8 cellular contexts compared by ENCODE assay signal in genomic region chr22:24629069-24629468, GRCh38. TPM values are rescaled to one million over a fixed set of nuclear protein-coding genes. Genes with fewer than 3 reads are reported as not detected.
DNase-seq lines count a peak whose midpoint lies in the region; ATAC-seq and TF ChIP-seq lines count a peak whose summit lies in the region.
"Not testable (repeated sequence)": the region's sequence is repeated elsewhere in the genome, so short reads cannot be mapped to it uniquely, and the experiment has no call there.

No MANE protein-coding gene starts in this region.

- POLR2A ChIA-PET in BJ (lab: Charles Lee) = not testable (repeated sequence)

- not testable (repeated sequence) for H3K36me3 ChIP-seq in BJ (ENCODE audit: control insufficient read depth, insufficient read depth, low read length); body of pancreas (replicated peaks in 1 of 2; ENCODE audit: insufficient read depth in 1 of 2, low read depth in 2 of 2); suprapubic skin

- CTCF ChIA-PET in BJ (lab: Yijun Ruan, JAX) = interaction anchor here (0.6 kb wide), 1 partner anchor 12 kb away, joined by 4 read pairs; no protein-coding TSS in a partner anchor

- not testable (repeated sequence) for H3K4me3 ChIP-seq in BJ (ENCODE audit: low read depth, low read length); GM12875 (ENCODE audit: low read depth, low read length); NB4 (ENCODE audit: low read depth, low read length); WI38 (ENCODE audit: low read depth, low read length); body of pancreas; foreskin fibroblast (ENCODE audit: low read depth in 1 of 2, low read length in 2 of 2); suprapubic skin

- H3K4me1 ChIP-seq in body of pancreas (peaks cover 20% of the 10 kb centered on the region), suprapubic skin (peaks cover 11% of the 10 kb centered on the region)

- not testable (repeated sequence) for H3K27me3 ChIP-seq in BJ (ENCODE audit: control insufficient read depth, insufficient read depth, low read length); body of pancreas; suprapubic skin

- DNase-seq in BJ (ENCODE audit: low read depth); suprapubic skin (ENCODE audit: low spot score in 2 of 2): not testable (repeated sequence)
- DNase-seq in NB4 (ENCODE audit: low read depth) (peak; percentile 45), body of pancreas (peak in 3 of 4 donors; percentile 14 to 26 (median 23)), foreskin fibroblast (peak in 1 of 2 donors; percentile 18), myocyte (ENCODE audit: low read depth) (peak; percentile 22)

- TF ChIP-seq CTCF in BJ (IDR thresholded peaks at IDR 0.05; ENCODE audit: insufficient read depth, low read depth, low read length) = peak; percentile 42
- peak; percentile 46 for TF ChIP-seq CTCF in GM12875 (IDR thresholded peaks at IDR 0.05; ENCODE audit: borderline replicate concordance, insufficient read depth, low read depth, low read length)
- peak; percentile 41 for TF ChIP-seq CTCF in NB4 (IDR thresholded peaks at IDR 0.05; ENCODE audit: low read depth, low read length)
- TF ChIP-seq CTCF in WI38 (IDR thresholded peaks at IDR 0.05; ENCODE audit: low read depth, low read length) = peak; percentile 36; the same call in 1 of the 2 replicates
- TF ChIP-seq CTCF in body of pancreas (IDR thresholded peaks at IDR 0.05) = peak; percentile 21 to 39 (median 29)
- peak; percentile 23 for TF ChIP-seq CTCF in foreskin fibroblast (IDR thresholded peaks at IDR 0.05; ENCODE audit: low read depth, low read length)
- peak; percentile 5 to 51 for TF ChIP-seq CTCF in suprapubic skin (IDR thresholded peaks at IDR 0.05)

- 50% methylated on average over 9 of the region's 11 CpGs; no CpG with 5 or more reads in 1 of the 2 donors for WGBS in body of pancreas, 2 donors
- WGBS in suprapubic skin = 41% methylated on average over 7 of the region's 11 CpGs

- not testable (repeated sequence) for TF ChIP-seq POLR2A in NB4 (IDR thresholded peaks at IDR 0.05; ENCODE audit: extremely low read depth, insufficient read length); body of pancreas (IDR thresholded peaks at IDR 0.05); suprapubic skin (IDR thresholded peaks at IDR 0.05)

- not testable (repeated sequence) for ATAC-seq in body of pancreas

- H3K9me3 ChIP-seq in body of pancreas, suprapubic skin: not testable (repeated sequence)

- not testable (repeated sequence) for H3K27ac ChIP-seq in body of pancreas, suprapubic skin

- not testable (repeated sequence) for TF ChIP-seq EP300 in suprapubic skin (IDR thresholded peaks at IDR 0.05)

- intact Hi-C loops in body of pancreas (cut with DNase I) = not testable (repeated sequence)

RNA-seq across cellular contexts. Expression of gene GGT1, which starts 26.1 kb away (rescaled TPM):
- polyA plus RNA-seq in BJ (2011; rRNA removed) = 2.0 and 2.4 TPM in 2 replicates
- 0.98 and 1.3 TPM in 2 replicates for polyA minus RNA-seq in BJ (2011; rRNA and poly(A)+ RNA removed)
- total RNA-seq in body of pancreas (10 to 100 TPM; 45.4 to 58.7 TPM), myocyte (2.1 and 2.4 TPM in 2 replicates), suprapubic skin (1 to 10 TPM; 1.7 to 9.1 (median 5.6) TPM)
- polyA plus RNA-seq in myocyte (2012) = 1.4 TPM

RNA-seq across cellular contexts. Expression of gene LRRC75B, which starts 36.2 kb away (rescaled TPM):
- polyA plus RNA-seq in BJ (2011; rRNA removed) = 3.2 and 6.5 TPM in 2 replicates
- 1.8 and 2.6 TPM in 2 replicates for polyA minus RNA-seq in BJ (2011; rRNA and poly(A)+ RNA removed)
- total RNA-seq in body of pancreas (10 to 100 TPM; 20.8 to 33.9 TPM), myocyte (10.0 and 13.2 TPM in 2 replicates), suprapubic skin (10 to 100 TPM; 10.9 to 24.4 (median 14.0) TPM)
- polyA plus RNA-seq in myocyte (2012) = 9.6 TPM

Comparison
In these comparisons a context has a peak if more than half of its experiments do, and no peak if none do; other contexts are left out.
1. RNA of gene GGT1, which starts 26.1 kb away (total RNA-seq): 45.4 to 58.7 TPM in body of pancreas; 1.7 to 9.1 TPM in suprapubic skin and 2.1 to 2.4 TPM in myocyte; every median in the first group is over 4 times any median in the second.
2. Peak in every context shown above with its lines, with median percentiles within 50 percentile points of each other: CTCF ChIP-seq.